Comparison of ENCODE assay signal across 1 cellular context in the genomic region with DNA sequence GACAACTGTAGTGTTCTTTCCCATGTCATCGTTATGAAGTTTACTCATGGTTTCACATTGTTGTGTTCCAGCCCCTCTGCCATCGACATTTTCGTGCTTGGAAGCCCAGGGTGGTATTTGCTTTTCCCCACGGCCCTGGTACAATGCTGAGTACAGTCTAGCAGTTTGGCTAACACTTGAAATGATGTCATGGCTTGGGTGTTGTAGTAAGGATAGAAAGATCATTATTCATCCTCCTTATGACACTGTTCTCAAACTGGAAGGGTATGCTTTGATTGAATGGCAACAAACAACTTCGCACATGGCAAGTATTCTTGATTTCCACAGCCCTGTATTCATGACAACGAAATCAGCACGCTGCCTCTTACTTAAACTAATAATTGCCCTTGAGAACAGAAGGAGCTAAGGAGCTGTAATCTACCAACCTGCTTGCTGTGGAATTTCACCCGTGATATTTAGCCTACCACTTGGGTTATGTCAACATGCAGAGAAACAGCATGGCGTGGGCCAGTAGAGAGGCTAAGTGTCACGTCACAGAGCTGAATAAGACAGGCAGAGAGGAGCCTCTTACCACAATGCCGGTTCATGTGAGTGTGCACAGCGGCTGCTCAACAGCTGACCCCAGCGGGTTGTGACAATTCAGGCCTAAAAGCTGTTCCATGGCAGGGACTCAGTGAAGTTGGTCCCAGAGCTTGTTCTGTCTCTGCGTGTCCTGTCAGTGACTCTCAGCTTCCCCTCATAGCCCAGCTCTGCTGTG.
TF ChIP-seq lines count a peak whose summit lies in the region.

No MANE protein-coding gene starts in this region.

TF ChIP-seq in H1, 55 proteins besides CTCF, POLR2A, EP300 and RAD21 (continued from another document):
- TF ChIP-seq, protein P1, sequence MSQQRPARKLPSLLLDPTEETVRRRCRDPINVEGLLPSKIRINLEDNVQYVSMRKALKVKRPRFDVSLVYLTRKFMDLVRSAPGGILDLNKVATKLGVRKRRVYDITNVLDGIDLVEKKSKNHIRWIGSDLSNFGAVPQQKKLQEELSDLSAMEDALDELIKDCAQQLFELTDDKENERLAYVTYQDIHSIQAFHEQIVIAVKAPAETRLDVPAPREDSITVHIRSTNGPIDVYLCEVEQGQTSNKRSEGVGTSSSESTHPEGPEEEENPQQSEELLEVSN (IDR thresholded peaks at IDR 0.05) = no peak
- TF ChIP-seq, protein P2, sequence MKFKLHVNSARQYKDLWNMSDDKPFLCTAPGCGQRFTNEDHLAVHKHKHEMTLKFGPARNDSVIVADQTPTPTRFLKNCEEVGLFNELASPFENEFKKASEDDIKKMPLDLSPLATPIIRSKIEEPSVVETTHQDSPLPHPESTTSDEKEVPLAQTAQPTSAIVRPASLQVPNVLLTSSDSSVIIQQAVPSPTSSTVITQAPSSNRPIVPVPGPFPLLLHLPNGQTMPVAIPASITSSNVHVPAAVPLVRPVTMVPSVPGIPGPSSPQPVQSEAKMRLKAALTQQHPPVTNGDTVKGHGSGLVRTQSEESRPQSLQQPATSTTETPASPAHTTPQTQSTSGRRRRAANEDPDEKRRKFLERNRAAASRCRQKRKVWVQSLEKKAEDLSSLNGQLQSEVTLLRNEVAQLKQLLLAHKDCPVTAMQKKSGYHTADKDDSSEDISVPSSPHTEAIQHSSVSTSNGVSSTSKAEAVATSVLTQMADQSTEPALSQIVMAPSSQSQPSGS (IDR thresholded peaks at IDR 0.05; ENCODE audit: low read length) = no peak
- TF ChIP-seq TEAD4 (IDR thresholded peaks at IDR 0.05; ENCODE audit: low read depth, low read length) (no peak), CHD2 (IDR thresholded peaks at IDR 0.05; ENCODE audit: low read length) (no peak), SIRT6 (IDR thresholded peaks at IDR 0.05; ENCODE audit: low read length) (no peak), SIN3A (conservative IDR thresholded peaks at IDR 0.05 in 1 of 2, IDR thresholded peaks at IDR 0.05 in 1 of 2; ENCODE audit: low read depth in 1 of 2, low read length in 2 of 2) (no peak), RXRA (IDR thresholded peaks at IDR 0.05; ENCODE audit: insufficient read depth, low read depth, low read length) (no peak), FOSL1 (IDR thresholded peaks at IDR 0.05; ENCODE audit: insufficient read depth, low read depth, low read length) (no peak), SRF (IDR thresholded peaks at IDR 0.05; ENCODE audit: low read depth, low read length) (no peak), GABPA (IDR thresholded peaks at IDR 0.05; ENCODE audit: borderline replicate concordance, insufficient read depth, low read length) (no peak), BRCA1 (IDR thresholded peaks at IDR 0.05; ENCODE audit: low read depth, low read length) (no peak), TAF7 (optimal IDR thresholded peaks at IDR 0.05; ENCODE audit: borderline replicate concordance, low read depth, low read length) (no peak), RNF2 (IDR thresholded peaks at IDR 0.05; ENCODE audit: borderline replicate concordance, low read depth, low read length, missing control alignments, poor library complexity, severe bottlenecking) (no peak), SIX5 (IDR thresholded peaks at IDR 0.05; ENCODE audit: low read depth, low read length) (no peak)
- TF ChIP-seq, protein P3, sequence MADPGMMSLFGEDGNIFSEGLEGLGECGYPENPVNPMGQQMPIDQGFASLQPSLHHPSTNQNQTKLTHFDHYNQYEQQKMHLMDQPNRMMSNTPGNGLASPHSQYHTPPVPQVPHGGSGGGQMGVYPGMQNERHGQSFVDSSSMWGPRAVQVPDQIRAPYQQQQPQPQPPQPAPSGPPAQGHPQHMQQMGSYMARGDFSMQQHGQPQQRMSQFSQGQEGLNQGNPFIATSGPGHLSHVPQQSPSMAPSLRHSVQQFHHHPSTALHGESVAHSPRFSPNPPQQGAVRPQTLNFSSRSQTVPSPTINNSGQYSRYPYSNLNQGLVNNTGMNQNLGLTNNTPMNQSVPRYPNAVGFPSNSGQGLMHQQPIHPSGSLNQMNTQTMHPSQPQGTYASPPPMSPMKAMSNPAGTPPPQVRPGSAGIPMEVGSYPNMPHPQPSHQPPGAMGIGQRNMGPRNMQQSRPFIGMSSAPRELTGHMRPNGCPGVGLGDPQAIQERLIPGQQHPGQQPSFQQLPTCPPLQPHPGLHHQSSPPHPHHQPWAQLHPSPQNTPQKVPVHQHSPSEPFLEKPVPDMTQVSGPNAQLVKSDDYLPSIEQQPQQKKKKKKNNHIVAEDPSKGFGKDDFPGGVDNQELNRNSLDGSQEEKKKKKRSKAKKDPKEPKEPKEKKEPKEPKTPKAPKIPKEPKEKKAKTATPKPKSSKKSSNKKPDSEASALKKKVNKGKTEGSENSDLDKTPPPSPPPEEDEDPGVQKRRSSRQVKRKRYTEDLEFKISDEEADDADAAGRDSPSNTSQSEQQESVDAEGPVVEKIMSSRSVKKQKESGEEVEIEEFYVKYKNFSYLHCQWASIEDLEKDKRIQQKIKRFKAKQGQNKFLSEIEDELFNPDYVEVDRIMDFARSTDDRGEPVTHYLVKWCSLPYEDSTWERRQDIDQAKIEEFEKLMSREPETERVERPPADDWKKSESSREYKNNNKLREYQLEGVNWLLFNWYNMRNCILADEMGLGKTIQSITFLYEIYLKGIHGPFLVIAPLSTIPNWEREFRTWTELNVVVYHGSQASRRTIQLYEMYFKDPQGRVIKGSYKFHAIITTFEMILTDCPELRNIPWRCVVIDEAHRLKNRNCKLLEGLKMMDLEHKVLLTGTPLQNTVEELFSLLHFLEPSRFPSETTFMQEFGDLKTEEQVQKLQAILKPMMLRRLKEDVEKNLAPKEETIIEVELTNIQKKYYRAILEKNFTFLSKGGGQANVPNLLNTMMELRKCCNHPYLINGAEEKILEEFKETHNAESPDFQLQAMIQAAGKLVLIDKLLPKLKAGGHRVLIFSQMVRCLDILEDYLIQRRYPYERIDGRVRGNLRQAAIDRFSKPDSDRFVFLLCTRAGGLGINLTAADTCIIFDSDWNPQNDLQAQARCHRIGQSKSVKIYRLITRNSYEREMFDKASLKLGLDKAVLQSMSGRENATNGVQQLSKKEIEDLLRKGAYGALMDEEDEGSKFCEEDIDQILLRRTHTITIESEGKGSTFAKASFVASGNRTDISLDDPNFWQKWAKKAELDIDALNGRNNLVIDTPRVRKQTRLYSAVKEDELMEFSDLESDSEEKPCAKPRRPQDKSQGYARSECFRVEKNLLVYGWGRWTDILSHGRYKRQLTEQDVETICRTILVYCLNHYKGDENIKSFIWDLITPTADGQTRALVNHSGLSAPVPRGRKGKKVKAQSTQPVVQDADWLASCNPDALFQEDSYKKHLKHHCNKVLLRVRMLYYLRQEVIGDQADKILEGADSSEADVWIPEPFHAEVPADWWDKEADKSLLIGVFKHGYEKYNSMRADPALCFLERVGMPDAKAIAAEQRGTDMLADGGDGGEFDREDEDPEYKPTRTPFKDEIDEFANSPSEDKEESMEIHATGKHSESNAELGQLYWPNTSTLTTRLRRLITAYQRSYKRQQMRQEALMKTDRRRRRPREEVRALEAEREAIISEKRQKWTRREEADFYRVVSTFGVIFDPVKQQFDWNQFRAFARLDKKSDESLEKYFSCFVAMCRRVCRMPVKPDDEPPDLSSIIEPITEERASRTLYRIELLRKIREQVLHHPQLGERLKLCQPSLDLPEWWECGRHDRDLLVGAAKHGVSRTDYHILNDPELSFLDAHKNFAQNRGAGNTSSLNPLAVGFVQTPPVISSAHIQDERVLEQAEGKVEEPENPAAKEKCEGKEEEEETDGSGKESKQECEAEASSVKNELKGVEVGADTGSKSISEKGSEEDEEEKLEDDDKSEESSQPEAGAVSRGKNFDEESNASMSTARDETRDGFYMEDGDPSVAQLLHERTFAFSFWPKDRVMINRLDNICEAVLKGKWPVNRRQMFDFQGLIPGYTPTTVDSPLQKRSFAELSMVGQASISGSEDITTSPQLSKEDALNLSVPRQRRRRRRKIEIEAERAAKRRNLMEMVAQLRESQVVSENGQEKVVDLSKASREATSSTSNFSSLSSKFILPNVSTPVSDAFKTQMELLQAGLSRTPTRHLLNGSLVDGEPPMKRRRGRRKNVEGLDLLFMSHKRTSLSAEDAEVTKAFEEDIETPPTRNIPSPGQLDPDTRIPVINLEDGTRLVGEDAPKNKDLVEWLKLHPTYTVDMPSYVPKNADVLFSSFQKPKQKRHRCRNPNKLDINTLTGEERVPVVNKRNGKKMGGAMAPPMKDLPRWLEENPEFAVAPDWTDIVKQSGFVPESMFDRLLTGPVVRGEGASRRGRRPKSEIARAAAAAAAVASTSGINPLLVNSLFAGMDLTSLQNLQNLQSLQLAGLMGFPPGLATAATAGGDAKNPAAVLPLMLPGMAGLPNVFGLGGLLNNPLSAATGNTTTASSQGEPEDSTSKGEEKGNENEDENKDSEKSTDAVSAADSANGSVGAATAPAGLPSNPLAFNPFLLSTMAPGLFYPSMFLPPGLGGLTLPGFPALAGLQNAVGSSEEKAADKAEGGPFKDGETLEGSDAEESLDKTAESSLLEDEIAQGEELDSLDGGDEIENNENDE (IDR thresholded peaks at IDR 0.05; ENCODE audit: insufficient replicate concordance, low read length) = no peak
